8 cellular contexts compared by ENCODE assay signal in the genomic region with DNA sequence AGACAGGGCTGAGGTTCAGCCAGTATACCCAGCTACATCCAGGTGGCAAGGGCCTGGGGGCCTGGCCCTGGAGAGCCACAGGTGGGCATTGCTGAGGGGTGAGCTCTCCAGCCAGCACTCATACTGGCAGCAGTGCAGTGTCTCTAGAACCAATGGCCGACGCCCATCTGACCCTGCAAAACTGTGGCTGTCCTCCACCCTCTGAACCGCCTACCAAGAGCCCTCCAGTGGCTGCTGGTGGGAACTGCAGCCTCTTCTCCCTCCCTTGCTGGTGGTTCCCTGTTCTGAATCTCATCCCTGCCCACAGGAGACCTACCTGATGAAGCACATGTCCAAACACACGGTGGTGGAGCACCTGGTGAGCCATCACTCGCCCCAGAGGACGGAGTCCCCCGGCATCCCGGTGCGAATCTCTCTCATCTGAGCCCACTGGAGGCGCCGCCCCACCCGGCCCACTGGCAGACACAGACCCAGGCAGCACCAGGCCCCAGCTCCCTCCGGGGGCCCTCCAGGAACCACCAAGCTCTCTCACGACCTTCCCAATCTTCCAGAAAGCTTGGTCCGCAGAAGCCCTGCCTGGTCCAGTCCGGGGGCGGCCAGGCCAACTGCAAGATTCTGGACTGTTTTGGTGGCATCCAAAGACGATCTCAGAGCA. TPM values are rescaled to one million over a fixed set of nuclear protein-coding genes. Genes with fewer than 3 reads are reported as not detected.
A peak's percentile ranks its signal among the peaks of the same experiment; 100 is the strongest.
DNase-seq lines count a peak whose midpoint lies in the region; ATAC-seq and TF ChIP-seq lines count a peak whose summit lies in the region.

No MANE protein-coding gene starts in this region.

- H3K9ac ChIP-seq in OCI-LY3 (ENCODE audit: low read length) (no peak overlapping the region), neural cell (ENCODE audit: low read length) (no peak overlapping the region)

- TF ChIP-seq EP300 in neural cell (conservative IDR thresholded peaks at IDR 0.05; ENCODE audit: poor library complexity, severe bottlenecking), result no peak

- intact Hi-C loops in testis (cut with DNase I; ENCODE audit: low total_unique reads), result loop anchor here (5.0 kb wide), 1 partner anchor 69 kb away; no protein-coding TSS in a partner anchor

- H2AFZ ChIP-seq in OCI-LY3 (ENCODE audit: low read depth, low read length) (no peak overlapping the region), neural cell (ENCODE audit: low read depth, low read length) (no peak overlapping the region)

- H3K4me1 ChIP-seq in OCI-LY3 (ENCODE audit: low read length) (no peaks in the 10 kb centered on the region), testis (peaks cover 6% of the 10 kb centered on the region)

- H3K9me3 ChIP-seq in OCI-LY3 (ENCODE audit: insufficient read depth, low read length), result no peaks in the 10 kb centered on the region
- no peaks in the 10 kb centered on the region for H3K9me3 ChIP-seq in neural cell (ENCODE audit: low read length)
- H3K9me3 ChIP-seq in testis, result no peaks in the 10 kb centered on the region

- ATAC-seq in HG03354 (IDR thresholded peaks at IDR 0.05; ENCODE audit: poor library complexity, severe bottlenecking, unreplicated experiment), result peak; percentile 64
- ATAC-seq in HG03108 (IDR thresholded peaks at IDR 0.05; ENCODE audit: unreplicated experiment), result no peak

- H3K4me2 ChIP-seq in OCI-LY3 (ENCODE audit: low read length), result no peak overlapping the region
- H3K4me2 ChIP-seq in neural cell (ENCODE audit: low read length), result no peak overlapping the region

- no peak overlapping the region for H3K27ac ChIP-seq in OCI-LY3 (ENCODE audit: low read length)
- no peak overlapping the region for H3K27ac ChIP-seq in neural cell (ENCODE audit: low read length)
- H3K27ac ChIP-seq in testis, result no peak overlapping the region

- in situ Hi-C loops in Caki2 (cut with HindIII; ENCODE audit: low pct_unique_long_range_greater_than_20kb, low sequenced_read_pairs), result no loop called here

- H3K79me2 ChIP-seq in OCI-LY3 (ENCODE audit: low read length) (no peaks in the 10 kb centered on the region), neural cell (replicated peaks; ENCODE audit: insufficient read depth, low read length) (no peaks in the 10 kb centered on the region)

- TF ChIP-seq CTCF in OCI-LY3 (IDR thresholded peaks at IDR 0.05; ENCODE audit: low read depth, low read length), result peak; percentile 61
- TF ChIP-seq CTCF in fibroblast of mammary gland (conservative IDR thresholded peaks at IDR 0.05; ENCODE audit: control insufficient read depth, insufficient read depth, low read depth, low read length), result peak; percentile 95
- TF ChIP-seq CTCF in neural cell (IDR thresholded peaks at IDR 0.05; ENCODE audit: poor library complexity, severe bottlenecking), result peak; percentile 61
- TF ChIP-seq CTCF in testis (IDR thresholded peaks at IDR 0.05), result peak; percentile 66 to 83 (median 79)

- no peaks in the 10 kb centered on the region for H3K9me2 ChIP-seq in neural cell (ENCODE audit: insufficient read depth, low read length)

- H3K27me3 ChIP-seq in OCI-LY3 (ENCODE audit: low read depth, low read length) (no peaks in the 10 kb centered on the region), neural cell (ENCODE audit: insufficient read depth, low read depth, low read length) (no peaks in the 10 kb centered on the region), testis (no peaks in the 10 kb centered on the region)

- H4K20me1 ChIP-seq in OCI-LY3 (ENCODE audit: insufficient read depth, low read length) (no peaks in the 10 kb centered on the region), neural cell (ENCODE audit: insufficient read depth) (no peaks in the 10 kb centered on the region)

- DNase-seq in Caki2 (ENCODE audit: low read depth) (peak; percentile 34), fibroblast of mammary gland (ENCODE audit: low read depth) (peak; percentile 67), testis (peak; percentile 76)
- DNase-seq in activated T-cell treated with anti-CD3 and anti-CD28 coated beads, Interleukin-2, amount 50 U/mL, for 1 hour, result peak; percentile 64

- TF ChIP-seq RAD21 in neural cell (conservative IDR thresholded peaks at IDR 0.05), result no peak

- H3K4me3 ChIP-seq in OCI-LY3 (ENCODE audit: low read length) (no peak overlapping the region), fibroblast of mammary gland (ENCODE audit: control insufficient read depth, low read depth, low read length) (no peak overlapping the region), neural cell (ENCODE audit: low read length) (no peak overlapping the region), testis (no peak overlapping the region)

- H3K36me3 ChIP-seq in OCI-LY3 (replicated peaks; ENCODE audit: low read depth, low read length) (peaks cover 3% of the 10 kb centered on the region), neural cell (ENCODE audit: insufficient read depth, low read length) (no peaks in the 10 kb centered on the region), testis (ENCODE audit: low read depth, missing control alignments) (no peaks in the 10 kb centered on the region)

- no peak for TF ChIP-seq POLR2A in testis (IDR thresholded peaks at IDR 0.05)

- WGBS in testis, 2 donors, result 70 to 76% methylated on average over 8 to 18 of the region's 18 CpGs

- no peaks in the 10 kb centered on the region for H3F3A ChIP-seq in neural cell (ENCODE audit: insufficient read depth, low read length, poor library complexity, severe bottlenecking)

TF ChIP-seq in neural cell, 6 proteins besides CTCF, POLR2A, EP300 and RAD21:
- TF ChIP-seq EZH2 (IDR thresholded peaks at IDR 0.05; ENCODE audit: borderline replicate concordance, insufficient read depth, low read length, poor library complexity, severe bottlenecking) (no peak), TAF1 (IDR thresholded peaks at IDR 0.05; ENCODE audit: low read depth) (no peak), SMC3 (conservative IDR thresholded peaks at IDR 0.05; ENCODE audit: poor library complexity) (peak; percentile 49), MXI1 (conservative IDR thresholded peaks at IDR 0.05; ENCODE audit: poor library complexity, severe bottlenecking) (no peak), POLR2AphosphoS5 (IDR thresholded peaks at IDR 0.05) (no peak), REST (IDR thresholded peaks at IDR 0.05; ENCODE audit: borderline replicate concordance) (no peak)

RNA-seq across cellular contexts. Expression of gene A3GALT2, which starts 22.1 kb away (rescaled TPM):
- total RNA-seq in Caki2 (2014; rRNA removed; shearing (Covaris generic); ENCODE audit: low replicate concordance), result not detected in 2 replicates
- polyA plus RNA-seq in neural cell (0.35 TPM in 1 of 2 replicates, not detected in the other), testis (ENCODE audit: insufficient read depth, low read depth, low replicate concordance) (not detected)
- not detected in 2 replicates for polyA minus RNA-seq in neural cell
- total RNA-seq in testis, result 1 to 10 TPM in 1 of 2 donors, under 1 TPM in 1; 0.87 to 1.7 TPM

RNA-seq across cellular contexts. Expression of gene ZNF362, which starts 42.5 kb away (rescaled TPM):
- 6.0 and 8.6 TPM in 2 replicates for total RNA-seq in Caki2 (2014; rRNA removed; shearing (Covaris generic); ENCODE audit: low replicate concordance)
- polyA plus RNA-seq in neural cell, result 17.6 and 20.1 TPM in 2 replicates
- 25.3 and 28.0 TPM in 2 replicates for polyA minus RNA-seq in neural cell
- 10 to 100 TPM; 26.6 to 28.6 TPM for total RNA-seq in testis
- polyA plus RNA-seq in testis (ENCODE audit: insufficient read depth, low read depth, low replicate concordance), result 16.3 TPM
